12 cellular contexts compared by ENCODE assay signal in genomic region chr17:61255609-61256008, GRCh38.
"Had no signal": no experiment of that assay in that cellular context is flagged by ENCODE, and none has a peak within 500 bp of the region (broad histone marks: within the 10 kb centered on the region; RNA-seq: fewer than 3 reads in every experiment).

No MANE protein-coding gene starts in this region.

- H3K4me1 ChIP-seq: breast epithelium had no signal

- H3K36me3 ChIP-seq: breast epithelium, tibial nerve had no signal

- H3K27ac ChIP-seq: breast epithelium, hepatocyte had no signal

- H3K36me3 Mint-ChIP-seq: memory B cell had no signal

- H3K27me3 ChIP-seq: breast epithelium, hepatocyte, tibial nerve had no signal

- H3K9me3 ChIP-seq: breast epithelium, tibial nerve had no signal

- H3K4me3 Mint-ChIP-seq: dendritic cell treated with granulocyte-macrophage colony-stimulating factor and Interleukin-4, amounts not matched to agents 40 ng/mL and 50 ng/mL, for 4 days; memory B cell had no signal

- H3K27me3 Mint-ChIP-seq: dendritic cell treated with granulocyte-macrophage colony-stimulating factor and Interleukin-4, amounts not matched to agents 40 ng/mL and 50 ng/mL, for 4 days; memory B cell had no signal

- H3K4me3 ChIP-seq: breast epithelium, hepatocyte, tibial nerve had no signal

- H3K9me3 Mint-ChIP-seq: dendritic cell treated with granulocyte-macrophage colony-stimulating factor and Interleukin-4, amounts not matched to agents 40 ng/mL and 50 ng/mL, for 4 days; memory B cell had no signal

- DNase-seq: activated CD4-positive, alpha-beta T cell treated with anti-CD3 and anti-CD28 coated beads, Interleukin-2, amount 50 U/mL, for 1 hour; activated naive CD4-positive, alpha-beta T cell; aorta; cerebellar nuclear complex; effector memory CD4-positive, alpha-beta T cell; islet precursor cell; stimulated activated CD4-positive, alpha-beta T cell treated with anti-CD3 and anti-CD28 coated beads, Interleukin-1b, Interleukin-23, amount 100 ng/mL, for 48 hours had no signal

- H3K4me1 Mint-ChIP-seq: memory B cell had no signal

- H3K27ac Mint-ChIP-seq: dendritic cell treated with granulocyte-macrophage colony-stimulating factor and Interleukin-4, amounts not matched to agents 40 ng/mL and 50 ng/mL, for 4 days; memory B cell had no signal
